ENCODE assay signal across 8 cellular contexts in genomic region chr14:75175677-75176141, GRCh38. TPM values are rescaled to one million over a fixed set of nuclear protein-coding genes. Genes with fewer than 3 reads are reported as not detected.
DNase-seq lines count a peak whose midpoint lies in the region; ATAC-seq and TF ChIP-seq lines count a peak whose summit lies in the region.

No MANE protein-coding gene starts in this region.

- H3K4me1 ChIP-seq in adipocyte (ENCODE audit: control insufficient read depth, insufficient read depth, low read length) = peaks cover 17% of the 10 kb centered on the region
- peaks cover 51% of the 10 kb centered on the region for H3K4me1 ChIP-seq in vagina

- intact Hi-C loops in lower leg skin (cut with DNase I; ENCODE audit: low total_unique reads) (no loop called here), vagina (cut with DNase I) (loop anchor here (5.0 kb wide), 1 partner anchor 82 kb away; no protein-coding TSS in a partner anchor)

- TF ChIP-seq CTCF in lower leg skin (IDR thresholded peaks at IDR 0.05) (no peak), vagina (IDR thresholded peaks at IDR 0.05) (no peak)

- H3K4me3 ChIP-seq in adipocyte (ENCODE audit: low read length) (peak overlapping the region; percentile 99), lower leg skin (ENCODE audit: low read depth, poor library complexity, severe bottlenecking) (peak overlapping the region; percentile 64), vagina (peak overlapping the region; percentile 84 to 100)

- H3K9ac ChIP-seq in adipocyte (ENCODE audit: low read length) = peak overlapping the region; percentile 98

- H3K27me3 ChIP-seq in adipocyte (replicated peaks; ENCODE audit: control insufficient read depth, insufficient read depth, low read length) = no peaks in the 10 kb centered on the region
- no peaks in the 10 kb centered on the region for H3K27me3 ChIP-seq in vagina

- H3K27ac ChIP-seq in vagina = peak overlapping the region; percentile 95

- no peak for DNase-seq in adipocyte (ENCODE audit: low read depth)
- DNase-seq in lower leg skin (ENCODE audit: low spot score in 2 of 2) = no peak
- DNase-seq in vagina (ENCODE audit: extremely low spot score in 2 of 2) = no peak
- DNase-seq in SKM-1 (lab: John Stamatoyannopoulos, UW; ENCODE audit: unreplicated experiment) = no peak
- no peak for DNase-seq in SW480 (ENCODE audit: low spot score)
- DNase-seq in HuH-7.5 (ENCODE audit: low spot score) = no peak

- H3K36me3 ChIP-seq in adipocyte (ENCODE audit: control insufficient read depth, insufficient read depth, low read length, severe bottlenecking) (no peaks in the 10 kb centered on the region), vagina (no peaks in the 10 kb centered on the region)

- ATAC-seq in GM18861 (IDR thresholded peaks at IDR 0.05; ENCODE audit: unreplicated experiment) (peak; percentile 1), HG03139 (IDR thresholded peaks at IDR 0.05; ENCODE audit: unreplicated experiment) (peak; percentile 7)

- H3K9me3 ChIP-seq in adipocyte (ENCODE audit: control insufficient read depth, low read length) = no peaks in the 10 kb centered on the region
- no peaks in the 10 kb centered on the region for H3K9me3 ChIP-seq in vagina

- TF ChIP-seq POLR2A in lower leg skin (IDR thresholded peaks at IDR 0.05) = no peak
- no peak for TF ChIP-seq POLR2A in vagina (IDR thresholded peaks at IDR 0.05)

- WGBS in lower leg skin, 2 donors = 7% methylated on average over 10 of the region's 10 CpGs

RNA-seq across cellular contexts. Expression of gene TMED10, which starts 0.7 kb away (rescaled TPM):
- total RNA-seq in lower leg skin = 100 to 1,000 TPM; 144 to 208 (median 184) TPM
- 249 TPM for total RNA-seq in vagina

RNA-seq across cellular contexts. Expression of gene NEK9, which starts 48.9 kb away (rescaled TPM):
- 10 to 100 TPM; 28.7 to 73.9 (median 59.4) TPM for total RNA-seq in lower leg skin
- total RNA-seq in vagina = 58.4 TPM
